In the genomic region with DNA sequence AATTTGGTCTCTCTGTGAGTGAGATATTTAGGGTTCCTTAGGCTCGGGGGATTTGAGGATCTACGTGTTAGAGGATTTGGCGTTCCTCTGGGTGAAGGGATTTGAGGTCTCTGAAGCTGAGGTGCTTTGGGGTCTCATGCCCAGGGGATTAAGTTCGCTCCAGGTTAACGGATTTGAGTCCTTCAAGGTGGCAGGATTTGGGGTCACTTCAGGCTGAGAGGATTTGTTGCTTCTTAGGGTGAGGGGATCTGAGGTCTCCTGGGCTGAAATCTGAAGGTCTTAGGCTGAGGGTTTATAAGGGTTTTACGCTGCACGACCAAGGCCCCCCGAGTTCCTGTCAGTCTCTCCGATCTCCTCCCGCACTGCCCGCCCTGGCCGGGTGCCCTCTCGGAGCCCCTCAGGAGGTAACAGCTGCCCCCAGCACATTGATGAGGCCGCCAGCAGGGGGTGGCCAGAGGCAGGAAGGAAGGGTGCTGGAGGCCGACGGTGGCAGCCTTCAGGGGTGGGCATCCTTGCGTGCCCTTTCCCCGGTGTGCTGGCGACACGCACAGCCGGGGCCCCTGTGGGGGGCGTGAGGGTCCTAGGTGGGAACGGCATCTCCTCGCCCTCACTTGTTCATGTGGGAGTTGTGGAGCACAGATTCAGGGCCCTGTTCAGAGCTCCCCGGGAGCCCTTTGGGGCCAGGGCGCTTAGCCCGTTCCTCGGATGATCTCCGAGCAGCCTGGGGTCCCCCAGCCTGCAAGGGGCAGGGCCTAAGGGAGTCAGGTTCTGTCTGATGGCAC, we compare ENCODE assay signal across 31 cellular contexts. TPM values are rescaled to one million over a fixed set of nuclear protein-coding genes. Genes with fewer than 3 reads are reported as not detected.
DNase-seq lines count a peak whose midpoint lies in the region; ATAC-seq and TF ChIP-seq lines count a peak whose summit lies in the region.
"Had no signal": no experiment of that assay in that cellular context is flagged by ENCODE, and none has a peak within 500 bp of the region (broad histone marks: within the 10 kb centered on the region; RNA-seq: fewer than 3 reads in every experiment).

No MANE protein-coding gene starts in this region.

- no peak overlapping the region for H2AK5ac ChIP-seq in H9 (ENCODE audit: insufficient read length, low read length)

- H3K23ac ChIP-seq in H9 (ENCODE audit: insufficient read length, low read depth, low read length) = no peak overlapping the region

- H2BK20ac ChIP-seq in H9 (ENCODE audit: low read depth, low read length, poor library complexity, severe bottlenecking) = no peak overlapping the region

- no peaks in the 10 kb centered on the region for H3K9me3 Mint-ChIP-seq in activated naive CD4-positive, alpha-beta T cell treated with anti-CD3 and anti-CD28 coated beads, Interleukin-2, amount 10 ng/mL, durations not matched to agents 7 days and 5 days
- no peaks in the 10 kb centered on the region for H3K9me3 Mint-ChIP-seq in activated naive CD4-positive, alpha-beta T cell treated with anti-CD3 and anti-CD28 coated beads, Interleukin-2, amount 50 U/mL, for 72 hours
- H3K9me3 Mint-ChIP-seq in H9 (no peaks in the 10 kb centered on the region; a peak in 1 of 5 replicates), endodermal cell (no peaks in the 10 kb centered on the region)

- H3K79me1 ChIP-seq in H9 (ENCODE audit: insufficient read depth, low read depth, low read length, poor library complexity, severe bottlenecking) = no peaks in the 10 kb centered on the region

- H2BK5ac ChIP-seq in H9 (ENCODE audit: insufficient read length, low read length) = no peak overlapping the region

- H3K4me3 ChIP-seq in endodermal cell (ENCODE audit: low read length) (no peak overlapping the region), osteoblast (ENCODE audit: insufficient read depth, low read length) (no peak overlapping the region)
- H3K4me3 ChIP-seq: body of pancreas, gastrocnemius medialis, hepatocyte, left lung, MG63, PC-9, suprapubic skin had no signal

- H3K4me3 Mint-ChIP-seq in activated naive CD4-positive, alpha-beta T cell treated with anti-CD3 and anti-CD28 coated beads, Interleukin-2, amount 10 ng/mL, durations not matched to agents 7 days and 5 days = no peak overlapping the region
- H3K4me3 Mint-ChIP-seq in H9 (no peak overlapping the region), endodermal cell (no peak overlapping the region)

- no peak overlapping the region for H4K8ac ChIP-seq in H9 (replicated peaks; ENCODE audit: insufficient read length, low read depth, low read length)

- WGBS in H9 (ENCODE audit: extremely low coverage, insufficient read length, low lambda C conversion rate) = no CpG with 5 or more reads among the region's 29 CpGs
- WGBS in endodermal cell (ENCODE audit: insufficient coverage in 1 of 2, insufficient read length in 1 of 2), 2 experiments = 91 to 94% methylated on average over 25 to 29 of the region's 29 CpGs

- no peak overlapping the region for H3K27ac Mint-ChIP-seq in activated naive CD4-positive, alpha-beta T cell treated with anti-CD3 and anti-CD28 coated beads, Interleukin-2, amount 10 ng/mL, durations not matched to agents 7 days and 5 days
- no peak overlapping the region for H3K27ac Mint-ChIP-seq in activated naive CD4-positive, alpha-beta T cell treated with anti-CD3 and anti-CD28 coated beads, Interleukin-2, amount 50 U/mL, for 72 hours
- H3K27ac Mint-ChIP-seq in H9 (peak overlapping the region in 2 of 3 experiments; percentile 61 to 62; a peak in 2 of 7 replicates), endodermal cell (no peak overlapping the region)

- no peak overlapping the region for H2BK120ac ChIP-seq in H9 (ENCODE audit: low read depth, low read length, poor library complexity, severe bottlenecking)

- no peaks in the 10 kb centered on the region for H3K27me3 ChIP-seq in H9 (ENCODE audit: insufficient read depth, low read length)
- H3K27me3 ChIP-seq in endodermal cell (ENCODE audit: control insufficient read depth, insufficient read depth, low read length, poor library complexity, severe bottlenecking) = no peaks in the 10 kb centered on the region
- H3K27me3 ChIP-seq in osteoblast (ENCODE audit: insufficient read depth, low read length) = no peaks in the 10 kb centered on the region
- H3K27me3 ChIP-seq: body of pancreas, gastrocnemius medialis, hepatocyte, left lung, MG63, neutrophil, suprapubic skin had no signal

- H4K5ac ChIP-seq in H9 (ENCODE audit: insufficient read length, low read depth, low read length) = no peak overlapping the region

- H3K36me3 ChIP-seq in endodermal cell (ENCODE audit: control insufficient read depth, insufficient read depth, low read length) (peaks cover 19% of the 10 kb centered on the region), osteoblast (ENCODE audit: insufficient read depth, low read length) (peaks cover 18% of the 10 kb centered on the region)
- H3K36me3 ChIP-seq: neutrophil had no signal

- no peak overlapping the region for H3K18ac ChIP-seq in H9 (ENCODE audit: insufficient read length, low read depth, low read length)

- no peaks in the 10 kb centered on the region for H3K27me3 Mint-ChIP-seq in activated naive CD4-positive, alpha-beta T cell treated with anti-CD3 and anti-CD28 coated beads, Interleukin-2, amount 10 ng/mL, durations not matched to agents 7 days and 5 days
- H3K27me3 Mint-ChIP-seq in H9 (ENCODE audit: low read depth) = no peaks in the 10 kb centered on the region
- no peaks in the 10 kb centered on the region for H3K27me3 Mint-ChIP-seq in endodermal cell (ENCODE audit: insufficient read depth)

- H2AFZ ChIP-seq in H9 (ENCODE audit: low read length) (no peak overlapping the region), osteoblast (ENCODE audit: low read length) (no peak overlapping the region)
- H2AFZ ChIP-seq: hepatocyte, PC-9 had no signal

- H3K4me1 ChIP-seq in H9 (ENCODE audit: insufficient read depth, low read length) = no peaks in the 10 kb centered on the region
- H3K4me1 ChIP-seq in endodermal cell (ENCODE audit: control insufficient read depth, insufficient read depth, low read length) = no peaks in the 10 kb centered on the region
- no peaks in the 10 kb centered on the region for H3K4me1 ChIP-seq in osteoblast (ENCODE audit: insufficient read depth, low read length)
- H3K4me1 ChIP-seq: left lung had no signal

- CTCF ChIA-PET in activated naive CD4-positive, alpha-beta T cell treated with anti-CD3 and anti-CD28 coated beads, Interleukin-2, amount 10 ng/mL, durations not matched to agents 7 days and 5 days (lab: Charles Lee) = no interaction called here

- H3K9ac ChIP-seq in H9 (ENCODE audit: extremely low read depth, insufficient read length, low read length) (no peak overlapping the region), endodermal cell (ENCODE audit: extremely low read depth, low read length, poor library complexity, severe bottlenecking) (no peak overlapping the region)

- no peak overlapping the region for H2BK12ac ChIP-seq in H9 (ENCODE audit: insufficient read length, low read depth, low read length)

- DNase-seq in activated naive CD4-positive, alpha-beta T cell treated with anti-CD3 and anti-CD28 coated beads, Interleukin-2, amount 10 ng/mL, durations not matched to agents 7 days and 5 days = peak; percentile 20
- DNase-seq in activated naive CD4-positive, alpha-beta T cell treated with anti-CD3 and anti-CD28 coated beads, Interleukin-2, amount 50 U/mL, for 72 hours (ENCODE audit: low spot score in 2 of 2) = no peak
- DNase-seq in H9 (no peak), endodermal cell (peak; percentile 38), osteoblast (ENCODE audit: insufficient read length, low spot score, missing footprints) (peak; percentile 78), UCSD-AML1 (lab: John Stamatoyannopoulos, UW; ENCODE audit: unreplicated experiment) (no peak), superior temporal gyrus (ENCODE audit: extremely low spot score) (no peak)
- DNase-seq: activated CD4-positive, alpha-beta T cell treated with anti-CD3 and anti-CD28 coated beads, Interleukin-2, amount 50 U/mL, for 48 hours; activated CD4-positive, CD25-positive, alpha-beta regulatory T cell treated with anti-CD3 and anti-CD28 coated beads, Interleukin-2, amount 50 U/mL, for 72 hours; activated T-cell treated with anti-CD3 and anti-CD28 coated beads, Interleukin-2, amount 50 U/mL, for 48 hours; Calu3; DMS79 treated with DMSO at 0.1 percent for 48 hours; gastrocnemius medialis; GF-D8; KG1; MG63; NCI-H1105 treated with DMSO at 0.1 percent for 48 hours; NCI-H187 treated with DMSO at 0.1 percent for 48 hours; NCI-H526; PC-9; stimulated activated naive CD4-positive, alpha-beta T cell had no signal

- H3K4me2 ChIP-seq in H9 (ENCODE audit: insufficient read depth, insufficient read length, low read length) (no peak overlapping the region), osteoblast (ENCODE audit: insufficient read depth, low read length) (no peak overlapping the region)
- H3K4me2 ChIP-seq: hepatocyte, PC-9 had no signal

- no peaks in the 10 kb centered on the region for H3K4me1 Mint-ChIP-seq in activated naive CD4-positive, alpha-beta T cell treated with anti-CD3 and anti-CD28 coated beads, Interleukin-2, amount 10 ng/mL, durations not matched to agents 7 days and 5 days
- H3K4me1 Mint-ChIP-seq in H9 (peaks cover 0 to 15% of the 10 kb centered on the region in 2 experiments; a peak in 2 of 4 replicates), endodermal cell (no peaks in the 10 kb centered on the region)

- no peaks in the 10 kb centered on the region for H4K20me1 ChIP-seq in H9 (ENCODE audit: control insufficient read depth, insufficient read depth, insufficient read length)
- peaks cover 28% of the 10 kb centered on the region for H4K20me1 ChIP-seq in osteoblast (ENCODE audit: insufficient read depth, low read length)

- H3K23me2 ChIP-seq in H9 (ENCODE audit: insufficient read length, low read depth, low read length, poor library complexity, severe bottlenecking) = no peaks in the 10 kb centered on the region

- H3K9me3 ChIP-seq in H9 (ENCODE audit: control insufficient read depth, low read depth, low read length) (no peaks in the 10 kb centered on the region), endodermal cell (ENCODE audit: control insufficient read depth, low read length) (no peaks in the 10 kb centered on the region), osteoblast (ENCODE audit: low read depth, low read length) (no peaks in the 10 kb centered on the region)
- H3K9me3 ChIP-seq: body of pancreas, gastrocnemius medialis, left lung, MG63, neutrophil, suprapubic skin had no signal

- H3K79me2 ChIP-seq in H9 (ENCODE audit: insufficient read depth, low read length) (no peaks in the 10 kb centered on the region; the same call in 1 of the 2 replicates), osteoblast (ENCODE audit: insufficient read depth, low read length) (peaks cover 19% of the 10 kb centered on the region)
- H3K79me2 ChIP-seq: hepatocyte had no signal

- no peak overlapping the region for H4K91ac ChIP-seq in H9 (ENCODE audit: insufficient read length, low read depth, low read length)

- ATAC-seq in activated naive CD4-positive, alpha-beta T cell treated with anti-CD3 and anti-CD28 coated beads, Interleukin-2, amount 50 U/mL, for 72 hours = no peak
- ATAC-seq in HG03469 (IDR thresholded peaks at IDR 0.05; ENCODE audit: unreplicated experiment) = no peak
- ATAC-seq: body of pancreas, gastrocnemius medialis, left lung had no signal

- no peak overlapping the region for H3T11ph ChIP-seq in H9 (ENCODE audit: low read length)

- H3K56ac ChIP-seq in H9 (ENCODE audit: insufficient read length, low read depth, low read length) = no peak overlapping the region

- TF ChIP-seq CTCF in H9 (conservative IDR thresholded peaks at IDR 0.05) = no peak
- no peak for TF ChIP-seq CTCF in endodermal cell (conservative IDR thresholded peaks at IDR 0.05)
- TF ChIP-seq CTCF in osteoblast (IDR thresholded peaks at IDR 0.05; ENCODE audit: extremely low read depth, low read depth, low read length) = no peak

- no peak overlapping the region for H2BK15ac ChIP-seq in H9 (ENCODE audit: low read depth, low read length)

- H3K4ac ChIP-seq in H9 (ENCODE audit: low read depth, low read length) = no peak overlapping the region

- H3K36me3 Mint-ChIP-seq in activated naive CD4-positive, alpha-beta T cell treated with anti-CD3 and anti-CD28 coated beads, Interleukin-2, amount 10 ng/mL, durations not matched to agents 7 days and 5 days = no peaks in the 10 kb centered on the region
- H3K36me3 Mint-ChIP-seq in activated naive CD4-positive, alpha-beta T cell treated with anti-CD3 and anti-CD28 coated beads, Interleukin-2, amount 50 U/mL, for 72 hours = no peaks in the 10 kb centered on the region
- peaks cover 2 to 13% (median 12%) of the 10 kb centered on the region in 3 experiments; a peak in 5 of 7 replicates for H3K36me3 Mint-ChIP-seq in H9 (ENCODE audit: insufficient read depth in 1 of 3, low read depth in 3 of 3)
- H3K36me3 Mint-ChIP-seq in endodermal cell (ENCODE audit: low read depth) = peaks cover 7% of the 10 kb centered on the region

- H3K27ac ChIP-seq in H9 (ENCODE audit: insufficient read length, low read depth, low read length) (no peak overlapping the region), endodermal cell (ENCODE audit: low read depth, low read length) (no peak overlapping the region), osteoblast (ENCODE audit: low read depth, low read length) (no peak overlapping the region)
- H3K27ac ChIP-seq: 22Rv1, body of pancreas, gastrocnemius medialis, hepatocyte, HL-60, left lung, neutrophil, PC-9, suprapubic skin had no signal

- H3K14ac ChIP-seq in H9 (ENCODE audit: insufficient read depth, low read length) = no peak overlapping the region

RNA-seq across cellular contexts. Expression of a gene that starts 14.3 kb away (rescaled TPM):
- 1 to 10 TPM; 6.0 to 9.4 TPM for total RNA-seq in activated naive CD4-positive, alpha-beta T cell treated with anti-CD3 and anti-CD28 coated beads, Interleukin-2, amount 50 U/mL, for 72 hours
- total RNA-seq in H9 (2021) (28.5 and 28.8 TPM in 2 replicates), endodermal cell (10 to 100 TPM; 38.9 to 43.1 TPM), osteoblast (17.1 and 21.0 TPM in 2 replicates)
- polyA plus RNA-seq in endodermal cell (2013, experiment 1 of 2) = 13.9 TPM
- polyA plus RNA-seq in endodermal cell (2013, experiment 2 of 2) = 15.1 TPM

RNA-seq across cellular contexts. Expression of a gene that starts 45.3 kb away (rescaled TPM):
- under 1 TPM in 1 of 2 donors, not detected in 1; 0.04 TPM for total RNA-seq in activated naive CD4-positive, alpha-beta T cell treated with anti-CD3 and anti-CD28 coated beads, Interleukin-2, amount 50 U/mL, for 72 hours
- total RNA-seq in H9 (2021) (not detected in 2 replicates), endodermal cell (not detected), osteoblast (not detected in 2 replicates)
- polyA plus RNA-seq in endodermal cell (2013, experiment 1 of 2) = 0.04 TPM
- polyA plus RNA-seq in endodermal cell (2013, experiment 2 of 2) = not detected
- total RNA-seq: body of pancreas, dermis microvascular lymphatic vessel endothelial cell, gastrocnemius medialis, H1, hepatocyte, PC-9 had no signal

Comparison
In these comparisons a context has a peak if more than half of its experiments do, and no peak if none do; other contexts are left out.
1. DNase-seq: peak in activated naive CD4-positive, alpha-beta T cell treated with anti-CD3 and anti-CD28 coated beads, Interleukin-2, amount 10 ng/mL, durations not matched to agents 7 days and 5 days (single experiment), endodermal cell (single experiment) and osteoblast (single experiment); none in activated naive CD4-positive, alpha-beta T cell treated with anti-CD3 and anti-CD28 coated beads, Interleukin-2, amount 50 U/mL, for 72 hours (0 of 2), H9 (single experiment), UCSD-AML1 (single experiment) and superior temporal gyrus (single experiment).
2. H3K27ac Mint-ChIP-seq: peak in H9 (2 of 3); none in activated naive CD4-positive, alpha-beta T cell treated with anti-CD3 and anti-CD28 coated beads, Interleukin-2, amount 10 ng/mL, durations not matched to agents 7 days and 5 days (single experiment), activated naive CD4-positive, alpha-beta T cell treated with anti-CD3 and anti-CD28 coated beads, Interleukin-2, amount 50 U/mL, for 72 hours (0 of 2) and endodermal cell (single experiment).